In genomic region chr4:138112389-138112788, GRCh38 we compare ENCODE assay signal across 19 cellular contexts.
"Had no signal": no experiment of that assay in that cellular context is flagged by ENCODE, and none has a peak within 500 bp of the region (broad histone marks: within the 10 kb centered on the region; RNA-seq: fewer than 3 reads in every experiment).

No MANE protein-coding gene starts in this region.

- H3K36me3 ChIP-seq: adrenal gland, cardiac muscle cell, esophagus squamous epithelium, lower lobe of right lung, prostate gland, upper lobe of left lung had no signal

- H3K4me3 ChIP-seq: adrenal gland, cardiac muscle cell, esophagus squamous epithelium, lower lobe of right lung, prostate gland, skin epidermis, testis, upper lobe of left lung had no signal

- DNase-seq: activated CD4-positive, alpha-beta T cell treated with anti-CD3 and anti-CD28 coated beads for 36 hours; activated CD8-positive, alpha-beta T cell treated with anti-CD3 and anti-CD28 coated beads for 36 hours; activated effector memory CD4-positive, alpha-beta T cell treated with anti-CD3 and anti-CD28 coated beads, Interleukin-2, amount 50 U/mL, for 16 hours; activated T-cell treated with anti-CD3 and anti-CD28 coated beads, Interleukin-2, amount 50 U/mL, for 48 hours; adrenal gland; esophagus squamous epithelium; hippocampal formation; lower lobe of right lung; midbrain; right cardiac atrium; stimulated activated naive CD8-positive, alpha-beta T cell treated with anti-CD3 and anti-CD28 coated beads, Interleukin-15, amount 100 ng/mL, for 72 hours; T-helper 1 cell; T1000; testis had no signal

- H3K9me3 ChIP-seq: adrenal gland, esophagus squamous epithelium, lower lobe of right lung, prostate gland, testis, upper lobe of left lung had no signal

- FAIRE-seq: colon had no signal

- H3K27me3 ChIP-seq: adrenal gland, cardiac muscle cell, esophagus squamous epithelium, testis, upper lobe of left lung had no signal

- H3K4me1 ChIP-seq: adrenal gland, lower lobe of right lung, prostate gland, testis, upper lobe of left lung had no signal

- H3K27ac ChIP-seq: adrenal gland, cardiac muscle cell, lower lobe of right lung, prostate gland, testis, upper lobe of left lung had no signal

- ATAC-seq: activated CD4-positive, alpha-beta T cell treated with anti-CD3 and anti-CD28 coated beads for 36 hours; activated CD8-positive, alpha-beta T cell treated with anti-CD3 and anti-CD28 coated beads for 36 hours; lower lobe of right lung; right cardiac atrium; stimulated activated naive CD8-positive, alpha-beta T cell treated with anti-CD3 and anti-CD28 coated beads, Interleukin-15, amount 100 ng/mL, for 72 hours had no signal
